20 cellular contexts compared by ENCODE assay signal in the genomic region with DNA sequence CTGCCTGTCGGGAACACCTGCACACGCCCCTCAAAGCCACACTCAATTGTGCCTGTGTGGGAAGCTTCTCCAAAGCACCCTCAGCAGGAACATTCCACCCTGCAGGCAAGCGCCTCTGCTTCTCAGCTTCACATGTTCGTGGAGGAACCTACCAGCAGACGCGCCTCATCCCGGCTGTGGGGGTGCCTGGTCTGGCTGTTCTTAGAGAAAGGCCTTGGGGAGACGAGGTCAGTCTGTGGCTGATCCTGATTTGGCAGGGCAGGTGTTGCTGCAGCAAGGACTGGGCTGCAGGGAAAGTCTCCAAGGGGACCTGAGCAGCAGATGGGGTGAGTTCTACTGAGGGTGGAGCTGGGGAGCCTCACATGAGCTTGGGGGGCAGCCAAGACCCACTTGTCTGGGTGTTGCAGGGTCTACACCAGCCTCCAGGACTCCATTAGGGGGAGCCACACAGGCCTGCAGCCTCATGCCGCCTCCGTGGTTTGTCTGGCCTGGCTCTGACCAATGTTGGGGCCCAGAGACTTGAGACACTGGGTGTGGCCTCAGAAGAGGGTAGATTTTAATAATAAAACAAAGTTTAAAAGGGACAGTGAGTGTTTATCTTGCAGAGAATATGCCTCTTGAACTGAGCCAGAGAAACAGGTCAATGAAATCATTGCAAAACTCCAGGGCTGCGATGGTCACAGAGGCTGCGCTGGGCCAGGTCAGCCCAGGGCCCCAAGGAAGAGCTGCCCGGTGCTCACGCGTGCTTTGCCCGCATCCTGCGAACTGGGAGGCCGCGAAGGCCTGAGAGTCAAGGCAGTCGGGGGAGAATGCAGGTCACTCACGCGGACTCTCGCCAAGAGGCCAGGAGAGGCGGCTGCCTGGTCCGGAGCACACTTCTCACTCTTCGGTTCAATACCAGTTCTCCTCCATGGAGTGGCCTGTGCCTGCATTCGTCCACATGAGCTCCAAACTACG. TPM values are rescaled to one million over a fixed set of nuclear protein-coding genes. Genes with fewer than 3 reads are reported as not detected.
DNase-seq lines count a peak whose midpoint lies in the region; ATAC-seq and TF ChIP-seq lines count a peak whose summit lies in the region.
"Had no signal": no experiment of that assay in that cellular context is flagged by ENCODE, and none has a peak within 500 bp of the region (broad histone marks: within the 10 kb centered on the region; RNA-seq: fewer than 3 reads in every experiment).

No MANE protein-coding gene starts in this region.

- peak; percentile 25 for TF ChIP-seq CTCF in GM06990 (IDR thresholded peaks at IDR 0.05; ENCODE audit: insufficient read depth, low read length, poor library complexity, severe bottlenecking)
- TF ChIP-seq CTCF in HFF-Myc (IDR thresholded peaks at IDR 0.05; ENCODE audit: low read depth, low read length, missing control alignments), result peak; percentile 16
- peak; percentile 6 for TF ChIP-seq CTCF in fibroblast of mammary gland (conservative IDR thresholded peaks at IDR 0.05; ENCODE audit: control insufficient read depth, insufficient read depth, low read depth, low read length)
- no peak for TF ChIP-seq CTCF in spleen (IDR thresholded peaks at IDR 0.05 in 8 of 11, conservative IDR thresholded peaks at IDR 0.05 in 3 of 11)

- DNase-seq in GM06990 (ENCODE audit: extremely low read depth, insufficient read length) (no peak), HFF-Myc (ENCODE audit: extremely low read depth, low read depth) (no peak), fibroblast of mammary gland (ENCODE audit: low read depth) (no peak), spleen (peak; percentile 51), NCI-H1105 (lab: John Stamatoyannopoulos, UW) (no peak)
- DNase-seq in activated T-cell treated with anti-CD3 and anti-CD28 coated beads, Interleukin-2, amount 50 U/mL, for 24 hours, result no peak
- DNase-seq: activated naive CD4-positive, alpha-beta T cell; colonic mucosa; foreskin melanocyte; left ventricle myocardium inferior; MG63; NCI-H1694 treated with DMSO at 0.1 percent for 48 hours; NCI-H345; NK-92 treated with Interleukin-12 subunit alpha and Interleukin-12 subunit beta, amount 100 ng/mL, for 24 hours; ovary; stimulated activated CD4-positive, alpha-beta T cell treated with anti-CD3 and anti-CD28 coated beads, Interleukin-4, amount 100 ng/mL, for 24 hours; testis had no signal

- H3K4me3 Mint-ChIP-seq in activated T-cell treated with anti-CD3 and anti-CD28 coated beads, Interleukin-2, amount 50 U/mL, for 24 hours, result no peak overlapping the region
- H3K4me3 Mint-ChIP-seq: CD14-positive monocyte had no signal

- H3K27ac Mint-ChIP-seq in activated T-cell treated with anti-CD3 and anti-CD28 coated beads, Interleukin-2, amount 50 U/mL, for 24 hours, result no peak overlapping the region

- H3K27me3 Mint-ChIP-seq in activated T-cell treated with anti-CD3 and anti-CD28 coated beads, Interleukin-2, amount 50 U/mL, for 24 hours, result no peaks in the 10 kb centered on the region

- H3K36me3 ChIP-seq in GM06990 (ENCODE audit: control insufficient read depth, insufficient read depth, low read length), result no peaks in the 10 kb centered on the region
- H3K36me3 ChIP-seq in spleen, result no peaks in the 10 kb centered on the region
- H3K36me3 ChIP-seq: colonic mucosa, left ventricle myocardium inferior, MG63, ovary had no signal

- H3K9me3 ChIP-seq in spleen, result peaks cover 0 to 25% (median 16%) of the 10 kb centered on the region in 8 donors
- H3K9me3 ChIP-seq: colonic mucosa, MG63, ovary, testis had no signal

- WGBS in spleen, 5 donors, result 79 to 91% (median 87%) methylated on average over 27 to 28 of the region's 28 CpGs

- H3K4me1 Mint-ChIP-seq in activated T-cell treated with anti-CD3 and anti-CD28 coated beads, Interleukin-2, amount 50 U/mL, for 24 hours (ENCODE audit: low read depth), result no peaks in the 10 kb centered on the region
- H3K4me1 Mint-ChIP-seq: CD14-positive monocyte had no signal

- no peak for ATAC-seq in HG03460 (IDR thresholded peaks at IDR 0.05; ENCODE audit: unreplicated experiment)
- ATAC-seq: activated CD4-positive, CD25-positive, alpha-beta regulatory T cell treated with anti-CD3 and anti-CD28 coated beads, Interleukin-2, amount 50 U/mL, for 24 hours had no signal

- no peak for TF ChIP-seq POLR2A in spleen (IDR thresholded peaks at IDR 0.05)

- intact Hi-C loops in spleen (cut with DNase I; ENCODE audit: low total_unique reads), result no loop called here

- H3K27ac ChIP-seq in spleen, result no peak overlapping the region
- H3K27ac ChIP-seq: colonic mucosa, left ventricle myocardium inferior, ovary, testis had no signal

- no peaks in the 10 kb centered on the region for H3K27me3 ChIP-seq in GM06990 (replicated peaks; ENCODE audit: control insufficient read depth, insufficient read depth, low read length)
- H3K27me3 ChIP-seq in spleen (replicated peaks in 1 of 7), result no peaks in the 10 kb centered on the region
- H3K27me3 ChIP-seq: colonic mucosa, MG63, ovary, testis had no signal

- H3K4me3 ChIP-seq in GM06990 (replicated peaks; ENCODE audit: low read depth, low read length) (no peak overlapping the region), HFF-Myc (replicated peaks; ENCODE audit: low read depth, low read length) (no peak overlapping the region), fibroblast of mammary gland (ENCODE audit: control insufficient read depth, low read depth, low read length) (no peak overlapping the region), spleen (no peak overlapping the region)
- H3K4me3 ChIP-seq: colonic mucosa, left ventricle myocardium inferior, MG63, ovary, testis had no signal

- no peaks in the 10 kb centered on the region for H3K4me1 ChIP-seq in spleen
- H3K4me1 ChIP-seq: colonic mucosa, left ventricle myocardium inferior, testis had no signal

- H3K36me3 Mint-ChIP-seq in activated T-cell treated with anti-CD3 and anti-CD28 coated beads, Interleukin-2, amount 50 U/mL, for 24 hours (ENCODE audit: low read depth), result no peaks in the 10 kb centered on the region
- H3K36me3 Mint-ChIP-seq: CD14-positive monocyte had no signal

- peaks cover 4% of the 10 kb centered on the region for H3K9me3 Mint-ChIP-seq in activated T-cell treated with anti-CD3 and anti-CD28 coated beads, Interleukin-2, amount 50 U/mL, for 24 hours

RNA-seq across cellular contexts. Expression of gene RNF212, which starts 21.1 kb away (rescaled TPM):
- 1 to 10 TPM in 5 of 7 donors, under 1 TPM in 2; 0.46 to 5.6 (median 2.3) TPM for total RNA-seq in spleen
- 1 to 10 TPM; 1.8 to 3.5 (median 2.0) TPM for polyA plus RNA-seq in spleen
- total RNA-seq: left ventricle myocardium inferior had no signal

Comparison
In these comparisons a context has a peak if more than half of its experiments do, and no peak if none do; other contexts are left out.
1. CTCF ChIP-seq: peak in GM06990 (single experiment), HFF-Myc (single experiment) and fibroblast of mammary gland (single experiment); none in spleen (0 of 11).